6 cellular contexts compared by ENCODE assay signal in genomic region chr20:17376031-17376430, GRCh38.
"Had no signal": no experiment of that assay in that cellular context is flagged by ENCODE, and none has a peak within 500 bp of the region (broad histone marks: within the 10 kb centered on the region; RNA-seq: fewer than 3 reads in every experiment).

No MANE protein-coding gene starts in this region.

- H2AFZ ChIP-seq: GM23338 had no signal

- DNase-seq: H7, HFFc6, KG1 had no signal

- ATAC-seq: GM23338, HCT116 had no signal

- H3K4me3 ChIP-seq: GM23338, HAP-1 had no signal

- H3K4me1 ChIP-seq: HAP-1 had no signal

- H3K36me3 ChIP-seq: HAP-1 had no signal

- H3K4me2 ChIP-seq: GM23338 had no signal

- H3K9me3 ChIP-seq: HAP-1 had no signal
